Comparison of ENCODE assay signal across 10 cellular contexts in genomic region chr5:154860765-154861164, GRCh38. TPM values are rescaled to one million over a fixed set of nuclear protein-coding genes. Genes with fewer than 3 reads are reported as not detected.
A peak's percentile ranks its signal among the peaks of the same experiment; 100 is the strongest.
DNase-seq lines count a peak whose midpoint lies in the region; ATAC-seq, FAIRE-seq and TF ChIP-seq lines count a peak whose summit lies in the region.
"Had no signal": no experiment of that assay in that cellular context is flagged by ENCODE, and none has a peak within 500 bp of the region (broad histone marks: within the 10 kb centered on the region; RNA-seq: fewer than 3 reads in every experiment).

No MANE protein-coding gene starts in this region.

- H4K8ac ChIP-seq in trophoblast cell (ENCODE audit: low read depth, low read length), result no peak overlapping the region

- H3K4ac ChIP-seq in trophoblast cell (ENCODE audit: low read depth, low read length), result peak overlapping the region; percentile 15

- H3K27me3 ChIP-seq in DOHH2 (ENCODE audit: control insufficient read depth, low read length) (no peaks in the 10 kb centered on the region), OCI-LY1 (ENCODE audit: insufficient read depth, low read length) (no peaks in the 10 kb centered on the region), dorsolateral prefrontal cortex (no peaks in the 10 kb centered on the region), trophoblast cell (ENCODE audit: insufficient read depth, low read length) (no peaks in the 10 kb centered on the region)

- H3K23ac ChIP-seq in trophoblast cell (ENCODE audit: low read length), result no peak overlapping the region

- H3K4me1 ChIP-seq in DOHH2 (ENCODE audit: control insufficient read depth, low read length) (peaks cover 42% of the 10 kb centered on the region), OCI-LY1 (ENCODE audit: insufficient read depth, low read length, severe bottlenecking) (peaks cover 39% of the 10 kb centered on the region), trophoblast cell (ENCODE audit: control insufficient read depth in 1 of 2, insufficient read depth in 2 of 2, low read length in 2 of 2) (peaks cover 4 to 7% of the 10 kb centered on the region in 2 experiments)

- H2AFZ ChIP-seq in OCI-LY1 (ENCODE audit: low read length) (no peak overlapping the region), trophoblast cell (ENCODE audit: insufficient read depth, low read length, poor library complexity) (no peak overlapping the region)

- H3K9me2 ChIP-seq in DOHH2 (replicated peaks; ENCODE audit: control insufficient read depth, low read length) (no peaks in the 10 kb centered on the region), OCI-LY1 (ENCODE audit: low read depth, low read length) (no peaks in the 10 kb centered on the region)

- H2BK5ac ChIP-seq in trophoblast cell (ENCODE audit: low read depth, low read length, poor library complexity), result no peak overlapping the region

- no peak overlapping the region for H3K18ac ChIP-seq in trophoblast cell (ENCODE audit: low read length)

- H3K27ac ChIP-seq in DOHH2 (ENCODE audit: low read depth, low read length) (no peak overlapping the region; the same call in 1 of the 2 replicates), OCI-LY1 (ENCODE audit: low read depth, low read length, poor library complexity, severe bottlenecking) (peak overlapping the region; percentile 95), dorsolateral prefrontal cortex (peak overlapping the region in 51 of 59 donors; percentile 0 to 100 (median 99)), trophoblast cell (ENCODE audit: low read depth, low read length) (no peak overlapping the region)
- H3K27ac ChIP-seq: KMS-11 had no signal

- whole genome bisulfite sequencing in trophoblast cell (ENCODE audit: extremely low coverage, insufficient coverage, insufficient read length), result no CpG with 5 or more reads among the region's 4 CpGs

- no peak overlapping the region for H2BK12ac ChIP-seq in trophoblast cell (ENCODE audit: low read length)

- H3K4me2 ChIP-seq in DOHH2 (ENCODE audit: low read length), result peak overlapping the region; percentile 99
- H3K4me2 ChIP-seq in OCI-LY1 (ENCODE audit: low read length), result peak overlapping the region; percentile 97
- H3K4me2 ChIP-seq in trophoblast cell (ENCODE audit: low read length), result no peak overlapping the region

- H3K4me3 ChIP-seq in DOHH2 (ENCODE audit: low read length) (peak overlapping the region; percentile 92), OCI-LY1 (ENCODE audit: low read depth, low read length, poor library complexity, severe bottlenecking) (peak overlapping the region; percentile 82), dorsolateral prefrontal cortex (peak overlapping the region in 53 of 59 donors; percentile 55 to 92 (median 82)), trophoblast cell (ENCODE audit: low read depth, low read length) (no peak overlapping the region)

- no peak overlapping the region for H2AK5ac ChIP-seq in trophoblast cell (ENCODE audit: low read length)

- no peak for ATAC-seq in GM18858 (IDR thresholded peaks at IDR 0.05; ENCODE audit: unreplicated experiment)
- no peak for ATAC-seq in HG03432 (IDR thresholded peaks at IDR 0.05; ENCODE audit: unreplicated experiment)

- H4K20me1 ChIP-seq in DOHH2 (ENCODE audit: control insufficient read depth, insufficient read depth, low read depth, low read length) (peaks cover 30% of the 10 kb centered on the region), OCI-LY1 (ENCODE audit: insufficient read depth, low read length) (no peaks in the 10 kb centered on the region)

- H3K79me1 ChIP-seq in trophoblast cell (ENCODE audit: low read length), result peaks cover 15% of the 10 kb centered on the region

- no peak overlapping the region for H2BK120ac ChIP-seq in trophoblast cell (ENCODE audit: insufficient read depth, low read length, poor library complexity)

- FAIRE-seq in frontal cortex (lab: Jason Lieb, UNC), result no peak

- peaks cover 14% of the 10 kb centered on the region for H3F3A ChIP-seq in DOHH2 (ENCODE audit: control insufficient read depth, insufficient read depth)
- no peaks in the 10 kb centered on the region for H3F3A ChIP-seq in OCI-LY1 (ENCODE audit: insufficient read depth, low read length)

- peaks cover 73% of the 10 kb centered on the region for H3K79me2 ChIP-seq in DOHH2 (ENCODE audit: control insufficient read depth, low read length)
- H3K79me2 ChIP-seq in OCI-LY1 (ENCODE audit: insufficient read depth, low read length), result peaks cover 54% of the 10 kb centered on the region
- peaks cover 5% of the 10 kb centered on the region for H3K79me2 ChIP-seq in trophoblast cell (ENCODE audit: control insufficient read depth, insufficient read depth, low read length, poor library complexity)

- no peak overlapping the region for H3K14ac ChIP-seq in trophoblast cell (ENCODE audit: low read length)

- no peak overlapping the region for H4K91ac ChIP-seq in trophoblast cell (ENCODE audit: low read depth, low read length)

- no peak overlapping the region for H4K12ac ChIP-seq in trophoblast cell (ENCODE audit: low read depth, low read length)

- H3K9ac ChIP-seq in OCI-LY1 (ENCODE audit: low read length) (peak overlapping the region; percentile 80; the same call in 1 of the 2 replicates), trophoblast cell (ENCODE audit: low read length) (no peak overlapping the region)
- H3K9ac ChIP-seq: KMS-11 had no signal

- intact Hi-C loops in dorsolateral prefrontal cortex (cut with DNase I), result no loop called here

- no peak for TF ChIP-seq CTCF in DOHH2 (IDR thresholded peaks at IDR 0.05; ENCODE audit: low read depth, low read length, poor library complexity, severe bottlenecking)
- TF ChIP-seq CTCF in OCI-LY1 (IDR thresholded peaks at IDR 0.05; ENCODE audit: low read length), result no peak
- no peak for TF ChIP-seq CTCF in dorsolateral prefrontal cortex (IDR thresholded peaks at IDR 0.05 in 54 of 56, conservative IDR thresholded peaks at IDR 0.05 in 2 of 56; ENCODE audit: low read depth in 1 of 56, partially characterized antibody in 56 of 56)

- H3K36me3 ChIP-seq in DOHH2 (ENCODE audit: control insufficient read depth, low read length), result peaks cover 66% of the 10 kb centered on the region
- H3K36me3 ChIP-seq in OCI-LY1 (ENCODE audit: insufficient read depth, low read length), result peaks cover 42% of the 10 kb centered on the region
- H3K36me3 ChIP-seq in trophoblast cell (ENCODE audit: control insufficient read depth in 1 of 2, insufficient read depth in 2 of 2, low read length in 2 of 2), result peaks cover 11% of the 10 kb centered on the region in 2 experiments

- DNase-seq in dorsolateral prefrontal cortex, result no peak
- no peak for DNase-seq in trophoblast cell
- DNase-seq in NCI-H524 treated with DMSO at 0.1 percent for 48 hours (lab: John Stamatoyannopoulos, UW), result no peak
- DNase-seq in frontal cortex (ENCODE audit: low spot score in 2 of 2), result no peak
- DNase-seq: activated CD4-positive, alpha-beta T cell treated with anti-CD3 and anti-CD28 coated beads for 4 hours had no signal

- H3K9me3 ChIP-seq in DOHH2 (ENCODE audit: control insufficient read depth, insufficient read depth, low read length), result no peaks in the 10 kb centered on the region
- no peaks in the 10 kb centered on the region for H3K9me3 ChIP-seq in OCI-LY1 (ENCODE audit: low read length)
- no peaks in the 10 kb centered on the region for H3K9me3 ChIP-seq in trophoblast cell (ENCODE audit: insufficient read depth, low read depth, low read length)

RNA-seq across cellular contexts. Expression of gene CNOT8, which starts 2.3 kb away (rescaled TPM):
- total RNA-seq in dorsolateral prefrontal cortex (10 to 100 TPM; 40.2 to 72.9 (median 52.6) TPM), frontal cortex (118 TPM)
- 29.6 and 30.5 TPM in 2 replicates for polyA plus RNA-seq in trophoblast cell (2013)

RNA-seq across cellular contexts. Expression of gene FAXDC2, which starts 10.4 kb away (rescaled TPM):
- 100 to 1,000 TPM in 7 of 120 experiments, 10 to 100 TPM in 113; 17.1 to 155 (median 53.8) TPM for total RNA-seq in dorsolateral prefrontal cortex
- 1.6 and 2.0 TPM in 2 replicates for polyA plus RNA-seq in trophoblast cell (2013)
- 2.4 TPM for total RNA-seq in frontal cortex

Comparison
In these comparisons a context has a peak if more than half of its experiments do, and no peak if none do; other contexts are left out.
1. H3K27ac ChIP-seq: peak in OCI-LY1 (single experiment) and dorsolateral prefrontal cortex (51 of 59); none in DOHH2 (single experiment) and trophoblast cell (single experiment).